Comparison of ENCODE assay signal across 16 cellular contexts in the genomic region with DNA sequence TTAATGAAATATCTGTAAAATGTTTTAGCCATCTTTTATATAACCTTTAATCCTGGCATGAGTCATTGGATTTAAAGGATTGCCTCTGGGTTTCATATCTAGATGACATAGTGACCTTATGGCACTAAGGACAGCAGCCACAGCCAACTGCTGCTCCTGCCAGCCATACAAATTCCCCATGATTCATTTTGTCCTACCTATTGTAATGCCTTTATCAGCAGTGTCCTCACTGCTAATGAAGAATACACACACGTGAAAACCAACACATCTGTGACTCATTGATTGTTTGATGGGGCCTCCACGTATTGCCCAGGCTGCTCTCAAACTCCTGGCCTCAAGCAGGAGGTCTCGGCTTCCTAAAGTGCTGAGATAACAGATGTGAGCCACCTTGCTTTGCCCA. TPM values are rescaled to one million over a fixed set of nuclear protein-coding genes. Genes with fewer than 3 reads are reported as not detected.
DNase-seq lines count a peak whose midpoint lies in the region; ATAC-seq and TF ChIP-seq lines count a peak whose summit lies in the region.
"Had no signal": no experiment of that assay in that cellular context is flagged by ENCODE, and none has a peak within 500 bp of the region (broad histone marks: within the 10 kb centered on the region; RNA-seq: fewer than 3 reads in every experiment).

No MANE protein-coding gene starts in this region.

- no peak overlapping the region for H3K4me3 ChIP-seq in adrenal gland
- no peak overlapping the region for H3K4me3 ChIP-seq in MM.1S (ENCODE audit: low read length)
- H3K4me3 ChIP-seq: uterus had no signal

- intact Hi-C loops in adrenal gland (cut with DNase I): no loop called here

- no peak overlapping the region for H3K9ac ChIP-seq in MM.1S (ENCODE audit: low read length)
- H3K9ac ChIP-seq: parathyroid adenoma had no signal

- in situ Hi-C loops in Caki2 (cut with HindIII; ENCODE audit: low pct_unique_long_range_greater_than_20kb, low sequenced_read_pairs): no loop called here

- H3K36me3 ChIP-seq in adrenal gland (replicated peaks in 1 of 2) (no peaks in the 10 kb centered on the region), MM.1S (replicated peaks; ENCODE audit: insufficient read depth, low read length) (no peaks in the 10 kb centered on the region)
- H3K36me3 ChIP-seq: uterus had no signal

- peaks cover 0 to 3% of the 10 kb centered on the region in 2 donors for H3K4me1 ChIP-seq in adrenal gland (replicated peaks in 1 of 2)
- H3K4me1 ChIP-seq in MM.1S (ENCODE audit: low read length): no peaks in the 10 kb centered on the region
- H3K4me1 ChIP-seq: parathyroid adenoma, uterus had no signal

- TF ChIP-seq POLR2A in adrenal gland (IDR thresholded peaks at IDR 0.05): no peak

- H4K20me1 ChIP-seq in MM.1S (ENCODE audit: insufficient read depth, low read length): no peaks in the 10 kb centered on the region

- H3K4me2 ChIP-seq in MM.1S (ENCODE audit: low read depth, low read length): no peak overlapping the region

- no peak for TF ChIP-seq CTCF in adrenal gland (IDR thresholded peaks at IDR 0.05)
- no peak for TF ChIP-seq CTCF in MM.1S (IDR thresholded peaks at IDR 0.05; ENCODE audit: low read length)

- no peak overlapping the region for H2AFZ ChIP-seq in MM.1S (ENCODE audit: low read length)
- H2AFZ ChIP-seq: parathyroid adenoma had no signal

- H3F3A ChIP-seq in MM.1S (ENCODE audit: insufficient read depth, low read length): no peaks in the 10 kb centered on the region

- H3K9me3 ChIP-seq in adrenal gland (replicated peaks in 1 of 3) (no peaks in the 10 kb centered on the region), MM.1S (replicated peaks; ENCODE audit: insufficient read depth, low read length) (no peaks in the 10 kb centered on the region)
- H3K9me3 ChIP-seq: uterus had no signal

- no peaks in the 10 kb centered on the region for H3K9me2 ChIP-seq in MM.1S (replicated peaks; ENCODE audit: insufficient read depth, low read length)

- H3K79me2 ChIP-seq in MM.1S (ENCODE audit: low read length): no peaks in the 10 kb centered on the region
- H3K79me2 ChIP-seq: parathyroid adenoma had no signal

- ATAC-seq in left lobe of liver: peak; percentile 79

- DNase-seq in Caki2 (ENCODE audit: low read depth): peak; percentile 27
- DNase-seq in LHCN-M2 (ENCODE audit: low read depth): peak; percentile 3
- DNase-seq in adrenal gland: peak; percentile 26 to 65 (median 58)
- DNase-seq in left lobe of liver (ENCODE audit: low spot score): no peak
- DNase-seq in MM.1S: no peak
- no peak for DNase-seq in substantia nigra (lab: John Stamatoyannopoulos, UW)
- DNase-seq in NK-92 (lab: John Stamatoyannopoulos, UW; ENCODE audit: unreplicated experiment): no peak
- DNase-seq in cortex of kidney (lab: John Stamatoyannopoulos, UW): no peak
- DNase-seq: DND-41, GOT3, NCI-H1092 treated with DMSO at 0.1 percent for 48 hours, uterus had no signal

- peaks cover 11% of the 10 kb centered on the region for H3K27me3 ChIP-seq in adrenal gland
- no peaks in the 10 kb centered on the region for H3K27me3 ChIP-seq in MM.1S (replicated peaks; ENCODE audit: insufficient read depth, low read length)
- H3K27me3 ChIP-seq: uterus had no signal

- 35 to 45% (median 40%) methylated on average over 3 of the region's 3 CpGs for WGBS in adrenal gland, 4 donors

- no peak overlapping the region for H3K27ac ChIP-seq in adrenal gland
- no peak overlapping the region for H3K27ac ChIP-seq in MM.1S (ENCODE audit: low read length)
- H3K27ac ChIP-seq in substantia nigra (ENCODE audit: low read depth, low read length, poor library complexity, severe bottlenecking): no peak overlapping the region
- H3K27ac ChIP-seq: HL-60, parathyroid adenoma, uterus had no signal

RNA-seq across cellular contexts. Expression of gene LDHAL6A, which starts 1.8 kb away (rescaled TPM):
- total RNA-seq in Caki2 (2014; rRNA removed; shearing (Covaris generic); ENCODE audit: low replicate concordance): not detected in 2 replicates
- not detected in 2 replicates for total RNA-seq in LHCN-M2 (2014; rRNA removed)
- polyA plus RNA-seq in LHCN-M2 (2012): 0.02 TPM
- total RNA-seq in adrenal gland: not detected
- polyA plus RNA-seq in adrenal gland: under 1 TPM in 2 of 3 donors, not detected in 1; 0.08 to 0.13 TPM
- total RNA-seq in left lobe of liver: not detected
- total RNA-seq: mesothelial cell of epicardium, NCI-H460 had no signal

RNA-seq across cellular contexts. Expression of gene LDHC, which starts 45.3 kb away (rescaled TPM):
- total RNA-seq in Caki2 (2014; rRNA removed; shearing (Covaris generic); ENCODE audit: low replicate concordance): 17.3 and 17.4 TPM in 2 replicates
- total RNA-seq in LHCN-M2 (2014; rRNA removed): not detected in 2 replicates
- polyA plus RNA-seq in LHCN-M2 (2012): not detected
- 1 to 10 TPM in 2 of 8 donors, not detected in 6; 1.0 to 1.5 TPM for total RNA-seq in adrenal gland
- polyA plus RNA-seq in adrenal gland: under 1 TPM; 0.18 to 0.88 (median 0.80) TPM
- total RNA-seq in left lobe of liver: not detected
- total RNA-seq: uterus had no signal

Comparison
In these comparisons a context has a peak if more than half of its experiments do, and no peak if none do; other contexts are left out.
1. DNase-seq: peak in Caki2 (single experiment), LHCN-M2 (single experiment) and adrenal gland (7 of 7); none in left lobe of liver (single experiment), MM.1S (single experiment), substantia nigra (0 of 49), NK-92 (single experiment) and cortex of kidney (single experiment).